1 cellular context compared by ENCODE assay signal in the genomic region with DNA sequence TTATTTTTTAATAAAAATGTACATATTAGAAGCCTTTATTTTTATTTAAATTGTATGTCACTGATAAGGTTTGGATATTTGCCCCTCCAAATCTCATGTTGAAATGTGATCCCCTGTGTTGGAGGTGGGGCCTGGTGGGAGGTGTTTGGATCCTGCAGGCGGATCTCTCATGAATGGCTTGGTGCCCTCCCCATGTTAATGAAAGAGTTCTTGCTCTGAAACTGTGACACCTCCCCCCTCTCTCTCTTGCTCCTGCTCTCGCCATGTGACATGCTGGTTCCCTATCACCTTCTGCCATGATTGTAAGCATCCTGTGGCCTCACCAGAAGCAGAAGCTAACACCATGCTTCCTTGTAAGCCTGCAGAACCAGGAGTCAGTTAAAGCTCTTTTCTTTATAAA.
TF ChIP-seq lines count a peak whose summit lies in the region.

No MANE protein-coding gene starts in this region.

TF ChIP-seq in GM23338, 12 proteins besides CTCF, POLR2A, EP300 and RAD21 (continued from another document):
- no peak for TF ChIP-seq ZNF462 (CRISPR knock-in tag; IDR thresholded peaks at IDR 0.05)
- TF ChIP-seq POLR2AphosphoS5 (IDR thresholded peaks at IDR 0.05; ENCODE audit: low read depth): no peak
